Comparison of ENCODE assay signal across 23 cellular contexts in genomic region chr11:63831326-63831725, GRCh38. TPM values are rescaled to one million over a fixed set of nuclear protein-coding genes. Genes with fewer than 3 reads are reported as not detected.
DNase-seq lines count a peak whose midpoint lies in the region; ATAC-seq, FAIRE-seq and TF ChIP-seq lines count a peak whose summit lies in the region.
"Had no signal": no experiment of that assay in that cellular context is flagged by ENCODE, and none has a peak within 500 bp of the region (broad histone marks: within the 10 kb centered on the region; RNA-seq: fewer than 3 reads in every experiment).

No MANE protein-coding gene starts in this region.

- H2AFZ ChIP-seq in GM23338 (no peak overlapping the region), H9 (ENCODE audit: low read length) (no peak overlapping the region), H1 (ENCODE audit: low read length) (no peak overlapping the region)

- H3K36me3 ChIP-seq in GM23338 (ENCODE audit: insufficient read depth), result peaks cover 4% of the 10 kb centered on the region; the same call in 1 of the 2 replicates
- peaks cover 0 to 14% (median 4%) of the 10 kb centered on the region in 4 experiments; a peak in 5 of 8 replicates for H3K36me3 ChIP-seq in H1 (ENCODE audit: control insufficient read depth in 2 of 4, insufficient read depth in 4 of 4, low read length in 3 of 4)

- POLR2A ChIA-PET in WTC11 (lab: Charles Lee), result interaction anchor here (0.6 to 1.5 kb wide), 2 partner anchors 87 to 103 kb away, joined by 3 to 6 read pairs; no protein-coding TSS in a partner anchor
- POLR2A ChIA-PET in H1 (lab: Charles Lee; ENCODE audit: partially characterized antibody), result interaction anchor here (0.6 to 9.0 kb wide), 7 partner anchors 13 to 278 kb away, joined by 3 to 85 read pairs (median 5); no protein-coding TSS in a partner anchor

- H3K9me3 Mint-ChIP-seq in GM23338, result no peaks in the 10 kb centered on the region
- no peaks in the 10 kb centered on the region for H3K9me3 Mint-ChIP-seq in H9
- no peaks in the 10 kb centered on the region for H3K9me3 Mint-ChIP-seq in WTC11
- H3K9me3 Mint-ChIP-seq in natural killer cell, result no peaks in the 10 kb centered on the region
- H3K9me3 Mint-ChIP-seq: CD4-positive, alpha-beta T cell; CD8-positive, alpha-beta T cell had no signal

- TF ChIP-seq CTCF in GM23338 (conservative IDR thresholded peaks at IDR 0.05; ENCODE audit: low read depth in 2 of 2), result no peak
- no peak for TF ChIP-seq CTCF in H9 (conservative IDR thresholded peaks at IDR 0.05)
- no peak for TF ChIP-seq CTCF in WTC11 (IDR thresholded peaks at IDR 0.05)
- TF ChIP-seq CTCF in H1 (IDR thresholded peaks at IDR 0.05; ENCODE audit: control extremely low read depth in 1 of 3, insufficient read depth in 1 of 3, low read depth in 1 of 3, low read length in 3 of 3), result no peak
- no peak for TF ChIP-seq CTCF in natural killer cell (IDR thresholded peaks at IDR 0.05)

- no peak for TF ChIP-seq POLR2A in H1 (IDR thresholded peaks at IDR 0.05; ENCODE audit: control extremely low read depth in 1 of 2, low read depth in 2 of 2, low read length in 2 of 2)

- H3K4me1 ChIP-seq in GM23338 (ENCODE audit: insufficient read depth) (peaks cover 23% of the 10 kb centered on the region), H9 (ENCODE audit: insufficient read depth, low read length) (peaks cover 3% of the 10 kb centered on the region; the same call in 1 of the 2 replicates), H1 (replicated peaks in 1 of 4; ENCODE audit: control insufficient read depth in 3 of 4, insufficient read depth in 4 of 4, low read length in 3 of 4) (peaks cover 3 to 12% (median 8%) of the 10 kb centered on the region in 4 experiments)
- H3K4me1 ChIP-seq: A549, Caco-2 had no signal

- no peak overlapping the region for H4K8ac ChIP-seq in H9 (replicated peaks; ENCODE audit: insufficient read length, low read depth, low read length)
- H4K8ac ChIP-seq in H1 (ENCODE audit: extremely low read depth, insufficient read depth, low read length), result no peak overlapping the region

- H3K18ac ChIP-seq in H9 (ENCODE audit: insufficient read length, low read depth, low read length), result no peak overlapping the region
- 0 out of 2 replicates have a peak overlapping the region, but pooled peaks have one; percentile 34 for H3K18ac ChIP-seq in H1 (ENCODE audit: extremely low read depth, low read length)

- H2BK5ac ChIP-seq in H9 (ENCODE audit: insufficient read length, low read length) (no peak overlapping the region), H1 (ENCODE audit: low read depth, low read length) (no peak overlapping the region)

- no peak overlapping the region for H2BK15ac ChIP-seq in H9 (ENCODE audit: low read depth, low read length)
- no peak overlapping the region for H2BK15ac ChIP-seq in H1 (ENCODE audit: low read length)

- H3K4me3 Mint-ChIP-seq in GM23338, result no peak overlapping the region
- H3K4me3 Mint-ChIP-seq in H9, result peak overlapping the region in 1 of 2 experiments; percentile 3; a peak in 1 of 5 replicates
- no peak overlapping the region for H3K4me3 Mint-ChIP-seq in WTC11
- no peak overlapping the region for H3K4me3 Mint-ChIP-seq in natural killer cell
- H3K4me3 Mint-ChIP-seq: B cell; CD4-positive, alpha-beta T cell; CD8-positive, alpha-beta T cell had no signal

- TF ChIP-seq EP300 in H1 (IDR thresholded peaks at IDR 0.05; ENCODE audit: borderline replicate concordance in 1 of 2, low read depth in 2 of 2, low read length in 2 of 2), result no peak

- H3K4ac ChIP-seq in H9 (ENCODE audit: low read depth, low read length), result no peak overlapping the region
- H3K4ac ChIP-seq in H1 (replicated peaks; ENCODE audit: insufficient read length, low read depth, low read length), result no peak overlapping the region

- H2BK20ac ChIP-seq in H9 (ENCODE audit: low read depth, low read length, poor library complexity, severe bottlenecking) (no peak overlapping the region), H1 (ENCODE audit: low read length) (0 out of 2 replicates have a peak overlapping the region, but pooled peaks have one; percentile 48)

- H4K20me1 ChIP-seq in GM23338 (replicated peaks; ENCODE audit: insufficient read depth) (no peaks in the 10 kb centered on the region; the same call in 1 of the 2 replicates), H9 (ENCODE audit: control insufficient read depth, insufficient read depth, insufficient read length) (no peaks in the 10 kb centered on the region), H1 (replicated peaks in 1 of 2; ENCODE audit: control insufficient read depth in 1 of 2, insufficient read depth in 2 of 2, low read length in 2 of 2) (peaks cover 0 to 3% of the 10 kb centered on the region in 2 experiments)

- H3K27ac ChIP-seq in GM23338 (ENCODE audit: low read depth) (no peak overlapping the region), H9 (ENCODE audit: insufficient read length, low read depth, low read length) (no peak overlapping the region), H1 (ENCODE audit: low read depth, low read length) (no peak overlapping the region)
- H3K27ac ChIP-seq: 22Rv1; A549; BLaER1 treated with 17β-estradiol and CSF1 and Interleukin-3, amounts not matched to agents 10 nM and 100 nM; C4-2B had no signal

- H3K9me2 ChIP-seq in GM23338 (ENCODE audit: insufficient read depth), result no peaks in the 10 kb centered on the region

- DNase-seq in GM23338 (ENCODE audit: low spot score) (peak; percentile 76), H9 (peak; percentile 54), WTC11 (ENCODE audit: low spot score) (no peak), H1 (ENCODE audit: low read depth in 1 of 2, low spot score in 2 of 2) (no peak), NOMO-1 treated with DMSO at 0.1 percent for 48 hours (lab: John Stamatoyannopoulos, UW; ENCODE audit: unreplicated experiment) (no peak), natural killer cell (no peak), SIG-M5 (lab: John Stamatoyannopoulos, UW) (no peak)
- DNase-seq: AML-193; Caco-2; Calu3; CD4-positive, alpha-beta T cell; CD8-positive, alpha-beta T cell; DMS79 treated with DMSO at 0.1 percent for 48 hours; GF-D8 had no signal

- H4K5ac ChIP-seq in H9 (ENCODE audit: insufficient read length, low read depth, low read length), result no peak overlapping the region
- H4K5ac ChIP-seq in H1 (ENCODE audit: insufficient read length, low read depth, low read length), result no peak overlapping the region

- TF ChIP-seq RAD21 in H1 (IDR thresholded peaks at IDR 0.05 in 1 of 2, conservative IDR thresholded peaks at IDR 0.05 in 1 of 2; ENCODE audit: low read depth in 2 of 2, low read length in 2 of 2), result no peak

- peaks cover 10% of the 10 kb centered on the region for H3K36me3 Mint-ChIP-seq in GM23338 (ENCODE audit: low read depth)
- peaks cover 0 to 15% (median 11%) of the 10 kb centered on the region in 3 experiments; a peak in 5 of 7 replicates for H3K36me3 Mint-ChIP-seq in H9 (ENCODE audit: insufficient read depth in 1 of 3, low read depth in 3 of 3)
- H3K36me3 Mint-ChIP-seq in WTC11, result peaks cover 2% of the 10 kb centered on the region; the same call in 1 of the 2 replicates
- H3K36me3 Mint-ChIP-seq in natural killer cell, result no peaks in the 10 kb centered on the region
- H3K36me3 Mint-ChIP-seq: CD8-positive, alpha-beta T cell had no signal

- H3K9ac ChIP-seq in H9 (ENCODE audit: extremely low read depth, insufficient read length, low read length) (no peak overlapping the region), H1 (replicated peaks in 1 of 4; ENCODE audit: extremely low read depth in 1 of 4, low read depth in 3 of 4, low read length in 3 of 4) (no peak overlapping the region)
- H3K9ac ChIP-seq: BLaER1 treated with 17β-estradiol and CSF1 and Interleukin-3, amounts not matched to agents 10 nM and 100 nM had no signal

- H3K79me2 ChIP-seq in GM23338 (replicated peaks; ENCODE audit: insufficient read depth) (no peaks in the 10 kb centered on the region), H9 (ENCODE audit: insufficient read depth, low read length) (no peaks in the 10 kb centered on the region), H1 (ENCODE audit: control insufficient read depth in 1 of 2, insufficient read depth in 2 of 2, low read length in 2 of 2) (no peaks in the 10 kb centered on the region)

- peaks cover 9% of the 10 kb centered on the region for H3F3A ChIP-seq in GM23338 (replicated peaks; ENCODE audit: low read depth)

- H3K14ac ChIP-seq in H9 (ENCODE audit: insufficient read depth, low read length) (no peak overlapping the region; the same call in 1 of the 2 replicates), H1 (ENCODE audit: insufficient read length) (no peak overlapping the region)

- H2BK12ac ChIP-seq in H9 (ENCODE audit: insufficient read length, low read depth, low read length) (no peak overlapping the region), H1 (ENCODE audit: low read depth, low read length) (peak overlapping the region; percentile 84; the same call in 1 of the 2 replicates)

- H3K4me2 ChIP-seq in GM23338 (peak overlapping the region; percentile 7; the same call in 1 of the 2 replicates), H9 (ENCODE audit: insufficient read depth, insufficient read length, low read length) (no peak overlapping the region), H1 (ENCODE audit: insufficient read depth in 1 of 2, low read depth in 2 of 2, low read length in 2 of 2) (peak overlapping the region; percentile 16 to 43)
- H3K4me2 ChIP-seq: A549 had no signal

- H3K56ac ChIP-seq in H9 (ENCODE audit: insufficient read length, low read depth, low read length) (no peak overlapping the region), H1 (replicated peaks; ENCODE audit: insufficient read length, low read depth, low read length) (no peak overlapping the region)

- H3K27me3 Mint-ChIP-seq in GM23338 (ENCODE audit: insufficient read depth, low read depth, poor library complexity), result peaks cover 17% of the 10 kb centered on the region
- H3K27me3 Mint-ChIP-seq in H9 (ENCODE audit: low read depth), result no peaks in the 10 kb centered on the region; the same call in 1 of the 2 replicates
- no peaks in the 10 kb centered on the region; the same call in 1 of the 2 replicates for H3K27me3 Mint-ChIP-seq in WTC11 (ENCODE audit: low read depth)
- no peaks in the 10 kb centered on the region for H3K27me3 Mint-ChIP-seq in natural killer cell (ENCODE audit: low read depth in 2 of 2)
- H3K27me3 Mint-ChIP-seq: B cell; CD4-positive, alpha-beta T cell had no signal

- H3K4me1 Mint-ChIP-seq in GM23338 (peaks cover 28% of the 10 kb centered on the region), H9 (peaks cover 17 to 37% of the 10 kb centered on the region in 2 experiments), WTC11 (peaks cover 30% of the 10 kb centered on the region), natural killer cell (peaks cover 0 to 5% of the 10 kb centered on the region in 2 donors)

- H2BK120ac ChIP-seq in H9 (ENCODE audit: low read depth, low read length, poor library complexity, severe bottlenecking) (no peak overlapping the region), H1 (replicated peaks; ENCODE audit: low read depth, low read length) (no peak overlapping the region)

- H3K27ac Mint-ChIP-seq in GM23338 (no peak overlapping the region), H9 (peak overlapping the region in 2 of 3 experiments; percentile 8 to 24; a peak in 1 of 7 replicates), WTC11 (no peak overlapping the region), natural killer cell (no peak overlapping the region)
- H3K27ac Mint-ChIP-seq: B cell; CD4-positive, alpha-beta T cell; CD8-positive, alpha-beta T cell had no signal

- FAIRE-seq in H1 (lab: Jason Lieb, UNC), result peak; percentile 42
- FAIRE-seq: A549, D721Med, G401.6, GM12891 had no signal

- CTCF ChIA-PET in WTC11 (lab: Charles Lee), result interaction anchor here (0.7 to 2.5 kb wide), 3 partner anchors 63 to 114 kb away, joined by 3 to 12 read pairs (median 9); partner anchors contain the start of gene ZFTA
- CTCF ChIA-PET in H1 (lab: Charles Lee; ENCODE audit: partially characterized antibody), result interaction anchor here (0.6 to 3.9 kb wide), 11 partner anchors 18 to 121 kb away, joined by 3 to 17 read pairs (median 7); partner anchors contain the start of gene ZFTA

- H3K4me3 ChIP-seq in GM23338 (no peak overlapping the region), H1 (ENCODE audit: extremely low read depth in 1 of 4, insufficient read depth in 2 of 4, low read depth in 3 of 4, low read length in 4 of 4) (peak overlapping the region in 1 of 4 experiments; percentile 1; a peak in 1 of 8 replicates)
- H3K4me3 ChIP-seq: A549; BLaER1 treated with 17β-estradiol and CSF1 and Interleukin-3, amounts not matched to agents 10 nM and 100 nM had no signal

- intact Hi-C loops in natural killer cell (cut with micrococcal nuclease), result no loop called here

- H3K23me2 ChIP-seq in H9 (ENCODE audit: insufficient read length, low read depth, low read length, poor library complexity, severe bottlenecking) (no peaks in the 10 kb centered on the region), H1 (ENCODE audit: low read depth, low read length) (no peaks in the 10 kb centered on the region)

- WGBS in H9 (ENCODE audit: extremely low coverage, insufficient read length, low lambda C conversion rate), result no CpG with 5 or more reads among the region's 7 CpGs
- 65% methylated on average over 7 of the region's 7 CpGs; no CpG with 5 or more reads in 1 of the 2 experiments for WGBS in H1 (ENCODE audit: extremely low coverage in 1 of 2, insufficient coverage in 1 of 2, insufficient read length in 1 of 2, insufficient replicate concordance in 2 of 2, low coverage in 1 of 2, low lambda C conversion rate in 2 of 2, missing lambda C conversion rate in 1 of 2), 2 experiments

- H3K23ac ChIP-seq in H9 (ENCODE audit: insufficient read length, low read depth, low read length) (no peak overlapping the region), H1 (ENCODE audit: insufficient read length) (no peak overlapping the region)

- H3T11ph ChIP-seq in H9 (ENCODE audit: low read length), result no peak overlapping the region

- H3K9me3 ChIP-seq in H9 (ENCODE audit: control insufficient read depth, low read depth, low read length) (no peaks in the 10 kb centered on the region), H1 (ENCODE audit: insufficient read depth in 2 of 2, low read depth in 1 of 2, low read length in 1 of 2) (no peaks in the 10 kb centered on the region)
- H3K9me3 ChIP-seq: A549; BLaER1 treated with 17β-estradiol and CSF1 and Interleukin-3, amounts not matched to agents 10 nM and 100 nM; Caco-2 had no signal

- H3K79me1 ChIP-seq in H9 (ENCODE audit: insufficient read depth, low read depth, low read length, poor library complexity, severe bottlenecking) (no peaks in the 10 kb centered on the region), H1 (ENCODE audit: low read depth, low read length) (no peaks in the 10 kb centered on the region; the same call in 1 of the 2 replicates)

- H4K91ac ChIP-seq in H9 (ENCODE audit: insufficient read length, low read depth, low read length) (no peak overlapping the region), H1 (replicated peaks; ENCODE audit: insufficient read length, low read length) (no peak overlapping the region)

- H3K27me3 ChIP-seq in GM23338 (ENCODE audit: insufficient read depth) (no peaks in the 10 kb centered on the region), H9 (ENCODE audit: insufficient read depth, low read length) (no peaks in the 10 kb centered on the region), H1 (replicated peaks in 1 of 4; ENCODE audit: control insufficient read depth in 3 of 4, extremely low read depth in 1 of 4, insufficient read depth in 3 of 4, low read length in 3 of 4) (no peaks in the 10 kb centered on the region)
- H3K27me3 ChIP-seq: BLaER1 treated with 17β-estradiol and CSF1 and Interleukin-3, amounts not matched to agents 10 nM and 100 nM had no signal

- ATAC-seq in GM23338, result peak; percentile 33
- peak; percentile 22 for ATAC-seq in WTC11
- ATAC-seq in natural killer cell, result no peak
- no peak for ATAC-seq in GM19035 (IDR thresholded peaks at IDR 0.05; ENCODE audit: unreplicated experiment)
- ATAC-seq: A549; CD8-positive, alpha-beta T cell had no signal

- no peak overlapping the region for H2AK5ac ChIP-seq in H9 (ENCODE audit: insufficient read length, low read length)
- H2AK5ac ChIP-seq in H1 (ENCODE audit: low read depth, low read length), result no peak overlapping the region

RNA-seq across cellular contexts. Expression of gene MARK2, which starts 7.6 kb away (rescaled TPM):
- 42.6 and 45.9 TPM in 2 replicates for total RNA-seq in GM23338 (2014; rRNA removed; shearing (Covaris generic))
- polyA plus RNA-seq in GM23338 (2016; fragmentation: Nextera tagmentation; extraction: Ambion mirVana) (15.8 and 18.7 TPM in 2 replicates), H1 (2011; rRNA removed) (19.3 and 24.4 TPM in 2 replicates)
- total RNA-seq in H9 (2021) (45.7 and 49.6 TPM in 2 replicates), WTC11 (2021) (50.8 to 57.4 TPM (median 51.4 TPM) in 3 replicates), natural killer cell (10 to 100 TPM; 63.8 to 88.4 (median 80.2) TPM)
- total RNA-seq in H1 (2021; fragmentation: NEBNext Ultra II Directional; extraction: Animal tissue kit (Norgen Biotek cat#: 25700)), result 56.5 and 58.5 TPM in 2 replicates
- polyA plus RNA-seq in H1 (2011; cell fraction: cytosol; rRNA removed), result 18.1 TPM
- polyA plus RNA-seq in H1 (2011; cell fraction: nucleus; rRNA removed), result 32.7 TPM
- polyA plus RNA-seq in H1 (2012, experiment 1 of 2), result 29.2 to 30.7 TPM (median 29.5 TPM) in 4 replicates
- polyA plus RNA-seq in H1 (2012, experiment 2 of 2), result 25.5 TPM
- 30.7 TPM for polyA plus RNA-seq in H1 (2013, experiment 1 of 2)
- polyA plus RNA-seq in H1 (2013, experiment 2 of 2), result 28.7 TPM
- polyA minus RNA-seq in H1 (2011; rRNA and poly(A)+ RNA removed), result 22.4 and 28.2 TPM in 2 replicates
- 38.7 TPM for polyA minus RNA-seq in H1 (2011; cell fraction: cytosol; rRNA and poly(A)+ RNA removed)
- 28.2 TPM for polyA minus RNA-seq in H1 (2011; cell fraction: nucleus; rRNA and poly(A)+ RNA removed)

RNA-seq across cellular contexts. Expression of gene SPINDOC, which starts 18.1 kb away (rescaled TPM):
- 65.5 and 84.7 TPM in 2 replicates for total RNA-seq in GM23338 (2014; rRNA removed; shearing (Covaris generic))
- polyA plus RNA-seq in GM23338 (2016; fragmentation: Nextera tagmentation; extraction: Ambion mirVana) (9.4 and 12.9 TPM in 2 replicates), H1 (2011; rRNA removed) (78.7 and 112 TPM in 2 replicates)
- total RNA-seq in H9 (2021) (121 TPM in 2 replicates), WTC11 (2021) (93.8 to 108 TPM (median 106 TPM) in 3 replicates), natural killer cell (10 to 100 TPM; 15.6 to 25.3 (median 21.1) TPM)
- total RNA-seq in H1 (2021; fragmentation: NEBNext Ultra II Directional; extraction: Animal tissue kit (Norgen Biotek cat#: 25700)), result 99.7 and 104 TPM in 2 replicates
- polyA plus RNA-seq in H1 (2011; cell fraction: cytosol; rRNA removed), result 111 TPM
- 95.2 TPM for polyA plus RNA-seq in H1 (2011; cell fraction: nucleus; rRNA removed)
- polyA plus RNA-seq in H1 (2012, experiment 1 of 2), result 78.1 to 103 TPM (median 96.8 TPM) in 4 replicates
- 96.2 TPM for polyA plus RNA-seq in H1 (2012, experiment 2 of 2)
- 70.5 TPM for polyA plus RNA-seq in H1 (2013, experiment 1 of 2)
- 71.0 TPM for polyA plus RNA-seq in H1 (2013, experiment 2 of 2)
- polyA minus RNA-seq in H1 (2011; rRNA and poly(A)+ RNA removed), result 17.8 and 20.3 TPM in 2 replicates
- polyA minus RNA-seq in H1 (2011; cell fraction: cytosol; rRNA and poly(A)+ RNA removed), result 41.1 TPM
- 32.2 TPM for polyA minus RNA-seq in H1 (2011; cell fraction: nucleus; rRNA and poly(A)+ RNA removed)

Comparison
In these comparisons a context has a peak if more than half of its experiments do, and no peak if none do; other contexts are left out.
1. ATAC-seq: peak in GM23338 (single experiment) and WTC11 (single experiment); none in natural killer cell (0 of 3) and GM19035 (single experiment).
2. DNase-seq: peak in GM23338 (single experiment) and H9 (single experiment); none in WTC11 (single experiment), H1 (0 of 2), NOMO-1 treated with DMSO at 0.1 percent for 48 hours (single experiment), natural killer cell (single experiment) and SIG-M5 (single experiment).
3. H3K27ac Mint-ChIP-seq: peak in H9 (2 of 3); none in GM23338 (single experiment), WTC11 (single experiment) and natural killer cell (0 of 2).